Comparison of ENCODE assay signal across 17 cellular contexts in genomic region chr6:155352130-155352420, GRCh38.
"Had no signal": no experiment of that assay in that cellular context is flagged by ENCODE, and none has a peak within 500 bp of the region (broad histone marks: within the 10 kb centered on the region; RNA-seq: fewer than 3 reads in every experiment).

No MANE protein-coding gene starts in this region.

- H3K4me3 ChIP-seq: heart right ventricle, mucosa of descending colon, skin epidermis, tibial nerve, upper lobe of right lung, vagina had no signal

- H3K36me3 ChIP-seq: heart right ventricle, neutrophil, tibial nerve, upper lobe of right lung, vagina had no signal

- ATAC-seq: esophagus mucosa; heart right ventricle; mucosa of descending colon; naive thymus-derived CD8-positive, alpha-beta T cell; sciatic nerve; stimulated activated naive CD8-positive, alpha-beta T cell treated with anti-CD3 and anti-CD28 coated beads, Interleukin-15, Interleukin-2, amounts not matched to agents 100 U/mL and 50 U/mL, for 24 hours; upper lobe of right lung had no signal

- H3K4me1 ChIP-seq: heart right ventricle, tibial nerve, upper lobe of right lung, vagina had no signal

- H3K27ac ChIP-seq: heart right ventricle, neutrophil, skin epidermis, tibial nerve, upper lobe of right lung, vagina had no signal

- H3K27me3 ChIP-seq: neutrophil, tibial nerve, upper lobe of right lung, vagina had no signal

- DNase-seq: effector memory CD4-positive, alpha-beta T cell; heart right ventricle; hypothalamus; kidney glomerular epithelial cell; mucosa of descending colon; naive thymus-derived CD8-positive, alpha-beta T cell; posterior cingulate gyrus; stimulated activated CD4-positive, alpha-beta T cell treated with anti-CD3 and anti-CD28 coated beads, Interleukin-2, amount 100 ng/mL, for 24 hours; stimulated activated CD4-positive, alpha-beta T cell treated with anti-CD3 and anti-CD28 coated beads, Interleukin-4, amount 100 ng/mL, for 4 hours; stimulated activated naive CD8-positive, alpha-beta T cell treated with anti-CD3 and anti-CD28 coated beads, Interleukin-15, Interleukin-2, amounts not matched to agents 100 U/mL and 50 U/mL, for 24 hours; upper lobe of right lung had no signal
